Comparison of ENCODE assay signal across 1 cellular context in genomic region chr6:16921399-16922110, GRCh38.
A peak's percentile ranks its signal among the peaks of the same experiment; 100 is the strongest.
TF ChIP-seq lines count a peak whose summit lies in the region.

No MANE protein-coding gene starts in this region.

TF ChIP-seq in IMR-90, 13 proteins besides CTCF, POLR2A, EP300 and RAD21:
- TF ChIP-seq SMC3 (IDR thresholded peaks at IDR 0.05; ENCODE audit: low read depth, low read length) (no peak), CHD1 (IDR thresholded peaks at IDR 0.05; ENCODE audit: low read depth, low read length) (no peak), RCOR1 (IDR thresholded peaks at IDR 0.05; ENCODE audit: insufficient replicate concordance, low read length) (no peak), CEBPB (IDR thresholded peaks at IDR 0.05; ENCODE audit: low read depth, low read length) (peak; percentile 95), MAZ (IDR thresholded peaks at IDR 0.05; ENCODE audit: borderline replicate concordance, low read depth, low read length) (no peak), MXI1 (IDR thresholded peaks at IDR 0.05; ENCODE audit: borderline replicate concordance, low read depth, low read length) (peak; percentile 74; the same call in 1 of the 2 replicates), MAFK (IDR thresholded peaks at IDR 0.05; ENCODE audit: low read depth, low read length) (peak; percentile 11; the same call in 1 of the 2 replicates), BHLHE40 (IDR thresholded peaks at IDR 0.05; ENCODE audit: low read depth, low read length) (0 out of 2 replicates have a peak, but pooled peaks have one; percentile 16), FOS (IDR thresholded peaks at IDR 0.05; ENCODE audit: low read depth, low read length) (peak; percentile 45), RFX5 (IDR thresholded peaks at IDR 0.05; ENCODE audit: low read depth, low read length) (no peak)
TF ChIP-seq in IMR-90: peak in this region for 5.
